In genomic region chr4:6926681-6927478, GRCh38 we compare ENCODE assay signal across 8 cellular contexts. TPM values are rescaled to one million over a fixed set of nuclear protein-coding genes. Genes with fewer than 3 reads are reported as not detected.
DNase-seq lines count a peak whose midpoint lies in the region; ATAC-seq and TF ChIP-seq lines count a peak whose summit lies in the region.

No MANE protein-coding gene starts in this region.

- POLR2A ChIA-PET in Panc1 (lab: Charles Lee), result no interaction called here

- BruUV-seq in Panc1 (replicated peaks; lab: Mats Ljungman, UMichigan), result no TSS peak

- H3K27me3 ChIP-seq in Panc1 (ENCODE audit: control insufficient read depth, insufficient read depth, low read length) (no peaks in the 10 kb centered on the region), liver (ENCODE audit: control insufficient read depth in 4 of 4, insufficient read depth in 4 of 4, low read length in 3 of 4) (no peaks in the 10 kb centered on the region)

- in situ Hi-C loops in Panc1 (cut with HindIII; ENCODE audit: low pct_unique_long_range_greater_than_20kb, low sequenced_read_pairs), result no loop called here

- peaks cover 38% of the 10 kb centered on the region for H3K36me3 Mint-ChIP-seq in activated naive CD4-positive, alpha-beta T cell treated with anti-CD3 and anti-CD28 coated beads for 36 hours (ENCODE audit: low read depth)

- H3K9ac ChIP-seq in liver (ENCODE audit: low read depth in 1 of 2, low read length in 2 of 2), result peak overlapping the region in 1 of 2 donors; percentile 60

- H3K27ac ChIP-seq in Panc1 (ENCODE audit: low read length), result no peak overlapping the region
- H3K27ac ChIP-seq in liver (ENCODE audit: low read depth in 1 of 2, low read length in 2 of 2), result peak overlapping the region; percentile 63 to 78

- H3K36me3 ChIP-seq in Panc1 (ENCODE audit: control insufficient read depth, insufficient read depth, low read length), result no peaks in the 10 kb centered on the region
- peaks cover 2 to 10% (median 4%) of the 10 kb centered on the region in 4 donors for H3K36me3 ChIP-seq in liver (ENCODE audit: control insufficient read depth in 4 of 4, insufficient read depth in 3 of 4, low read depth in 1 of 4, low read length in 3 of 4)

- WGBS in liver, result 34% methylated on average over 13 of the region's 13 CpGs

- peak in 1 of 2 donors; percentile 27 for TF ChIP-seq RAD21 in liver (IDR thresholded peaks at IDR 0.05)

- peaks cover 67% of the 10 kb centered on the region for H3K4me1 Mint-ChIP-seq in activated naive CD4-positive, alpha-beta T cell treated with anti-CD3 and anti-CD28 coated beads for 36 hours (ENCODE audit: low read depth)

- TF ChIP-seq CTCF in Panc1 (IDR thresholded peaks at IDR 0.05) (no peak), liver (IDR thresholded peaks at IDR 0.05; ENCODE audit: low read depth, low read length, missing input control) (no peak)

- ATAC-seq in Panc1 (peak; percentile 65; the same call in 1 of the 2 replicates), GM21526 (IDR thresholded peaks at IDR 0.05; ENCODE audit: low FRiP score, unreplicated experiment) (no peak)

- H3K4me1 ChIP-seq in Panc1 (ENCODE audit: control insufficient read depth, insufficient read depth, low read length) (peaks cover 2% of the 10 kb centered on the region; the same call in 1 of the 2 replicates), liver (ENCODE audit: control insufficient read depth in 4 of 4, insufficient read depth in 4 of 4, low read length in 3 of 4) (peaks cover 29 to 89% (median 75%) of the 10 kb centered on the region in 4 donors)

- H3K9me3 ChIP-seq in Panc1 (ENCODE audit: control insufficient read depth, insufficient read depth, low read depth, low read length) (no peaks in the 10 kb centered on the region), liver (ENCODE audit: control insufficient read depth in 4 of 4, low read length in 3 of 4) (no peaks in the 10 kb centered on the region)

- CTCF ChIA-PET in Panc1 (lab: Charles Lee), result no interaction called here
- CTCF ChIA-PET in activated naive CD4-positive, alpha-beta T cell treated with anti-CD3 and anti-CD28 coated beads for 36 hours (lab: Charles Lee), result interaction anchor here (1.0 to 2.7 kb wide), 6 partner anchors 8 to 143 kb away, joined by 3 to 8 read pairs (median 6); no protein-coding TSS in a partner anchor

- no peaks in the 10 kb centered on the region for H3K27me3 Mint-ChIP-seq in activated naive CD4-positive, alpha-beta T cell treated with anti-CD3 and anti-CD28 coated beads for 36 hours (ENCODE audit: low read depth)

- intact Hi-C loops in Panc1 (cut with micrococcal nuclease; ENCODE audit: unreplicated experiment), result no loop called here
- intact Hi-C loops in activated naive CD4-positive, alpha-beta T cell treated with anti-CD3 and anti-CD28 coated beads for 36 hours (cut with micrococcal nuclease), result loop anchor here (1.0 kb wide), 4 partner anchors 10 to 141 kb away; partner anchors contain the start of genes GRPEL1 and TBC1D14

- DNase-seq in Panc1 (ENCODE audit: low read depth, low spot score) (no peak), ureter (ENCODE audit: low spot score) (no peak), NCI-H69 (lab: John Stamatoyannopoulos, UW) (no peak)
- DNase-seq in activated naive CD4-positive, alpha-beta T cell treated with anti-CD3 and anti-CD28 coated beads for 36 hours, result peak; percentile 74
- DNase-seq in stimulated activated naive CD4-positive, alpha-beta T cell treated with Interleukin-2 at 50 U/mL for 16 hours (lab: John Stamatoyannopoulos, UW), result peak; percentile 67
- no peak for DNase-seq in NK-92 treated with Interleukin-12 subunit alpha and Interleukin-12 subunit beta, amount 100 ng/mL, for 24 hours (lab: John Stamatoyannopoulos, UW)

- peak overlapping the region; percentile 49 for H3K4me3 Mint-ChIP-seq in activated naive CD4-positive, alpha-beta T cell treated with anti-CD3 and anti-CD28 coated beads for 36 hours

- no peaks in the 10 kb centered on the region for H3K9me3 Mint-ChIP-seq in activated naive CD4-positive, alpha-beta T cell treated with anti-CD3 and anti-CD28 coated beads for 36 hours

- H3K27ac Mint-ChIP-seq in activated naive CD4-positive, alpha-beta T cell treated with anti-CD3 and anti-CD28 coated beads for 36 hours, result peak overlapping the region; percentile 85

- H3K4me3 ChIP-seq in Panc1 (ENCODE audit: low read depth in 2 of 2, low read length in 2 of 2) (no peak overlapping the region), liver (ENCODE audit: low read depth in 1 of 3, low read length in 3 of 3) (no peak overlapping the region)

TF ChIP-seq in liver, 16 proteins besides CTCF, POLR2A, EP300 and RAD21:
- no peak for TF ChIP-seq ATF3 (IDR thresholded peaks at IDR 0.05)
- TF ChIP-seq EGR1 (IDR thresholded peaks at IDR 0.05; ENCODE audit: low read depth in 2 of 2), result peak in 1 of 2 donors; percentile 78
- TF ChIP-seq HNF4G (IDR thresholded peaks at IDR 0.05), result no peak
- no peak for TF ChIP-seq TAF1 (conservative IDR thresholded peaks at IDR 0.05)
- TF ChIP-seq YY1 (IDR thresholded peaks at IDR 0.05), result peak; percentile 85
- TF ChIP-seq SP1 (IDR thresholded peaks at IDR 0.05), result peak; percentile 54
- TF ChIP-seq NR2F2 (IDR thresholded peaks at IDR 0.05), result no peak
- peak; percentile 52 to 81 for TF ChIP-seq RXRA (IDR thresholded peaks at IDR 0.05)
- TF ChIP-seq JUND (IDR thresholded peaks at IDR 0.05), result peak in 1 of 2 donors; percentile 9
- TF ChIP-seq REST (IDR thresholded peaks at IDR 0.05), result peak; percentile 14
- no peak for TF ChIP-seq FOXA1 (IDR thresholded peaks at IDR 0.05)
- TF ChIP-seq GABPA (IDR thresholded peaks at IDR 0.05 in 1 of 2, conservative IDR thresholded peaks at IDR 0.05 in 1 of 2), result no peak
- peak; percentile 60 for TF ChIP-seq MAX (IDR thresholded peaks at IDR 0.05)
- TF ChIP-seq ZBTB33 (IDR thresholded peaks at IDR 0.05), result peak; percentile 27
- no peak for TF ChIP-seq FOXA2 (IDR thresholded peaks at IDR 0.05)
- peak; percentile 60 to 81 for TF ChIP-seq HNF4A (conservative IDR thresholded peaks at IDR 0.05)

RNA-seq across cellular contexts. Expression of gene TBC1D14, which starts 17.3 kb away (rescaled TPM):
- 36.3 TPM for total RNA-seq in Panc1 (2021; ENCODE audit: unreplicated experiment)
- polyA plus RNA-seq in Panc1 (2012; ENCODE audit: insufficient read length), result 35.0 TPM
- 10 to 100 TPM; 23.6 to 24.6 TPM for total RNA-seq in activated naive CD4-positive, alpha-beta T cell treated with anti-CD3 and anti-CD28 coated beads for 36 hours
- 10 to 100 TPM; 22.2 to 45.2 TPM for total RNA-seq in liver
- 10 to 100 TPM; 10.0 to 23.2 TPM for polyA plus RNA-seq in liver
- 44.8 TPM for total RNA-seq in ureter

Comparison
In these comparisons a context has a peak if more than half of its experiments do, and no peak if none do; other contexts are left out.
1. DNase-seq: peak in activated naive CD4-positive, alpha-beta T cell treated with anti-CD3 and anti-CD28 coated beads for 36 hours (single experiment) and stimulated activated naive CD4-positive, alpha-beta T cell treated with Interleukin-2 at 50 U/mL for 16 hours (single experiment); none in Panc1 (single experiment), NK-92 treated with Interleukin-12 subunit alpha and Interleukin-12 subunit beta, amount 100 ng/mL, for 24 hours (single experiment), ureter (single experiment) and NCI-H69 (single experiment).